In genomic region chr1:234486858-234487830, GRCh38 we compare ENCODE assay signal across 8 cellular contexts. TPM values are rescaled to one million over a fixed set of nuclear protein-coding genes. Genes with fewer than 3 reads are reported as not detected.
DNase-seq lines count a peak whose midpoint lies in the region; ATAC-seq, FAIRE-seq and TF ChIP-seq lines count a peak whose summit lies in the region.

No MANE protein-coding gene starts in this region.

- H3K18ac ChIP-seq in H1 (ENCODE audit: extremely low read depth, low read length) = no peak overlapping the region

- H4K8ac ChIP-seq in H1 (ENCODE audit: extremely low read depth, insufficient read depth, low read length) = no peak overlapping the region

- H2AK5ac ChIP-seq in H1 (ENCODE audit: low read depth, low read length) = no peak overlapping the region

- no peak overlapping the region for H3K23ac ChIP-seq in H1 (ENCODE audit: insufficient read length)

- H3K79me1 ChIP-seq in H1 (ENCODE audit: low read depth, low read length) = no peaks in the 10 kb centered on the region

- no peaks in the 10 kb centered on the region for H3K9me3 ChIP-seq in H1 (ENCODE audit: insufficient read depth in 2 of 2, low read depth in 1 of 2, low read length in 1 of 2)

- no peak overlapping the region; the same call in 1 of the 2 replicates for H2BK15ac ChIP-seq in H1 (ENCODE audit: low read length)

- H4K20me1 ChIP-seq in H1 (replicated peaks in 1 of 2; ENCODE audit: control insufficient read depth in 1 of 2, insufficient read depth in 2 of 2, low read length in 2 of 2) = no peaks in the 10 kb centered on the region

- H2BK120ac ChIP-seq in H1 (replicated peaks; ENCODE audit: low read depth, low read length) = no peak overlapping the region

- H2BK20ac ChIP-seq in H1 (ENCODE audit: low read length) = no peak overlapping the region

- peaks cover 0 to 6% (median 3%) of the 10 kb centered on the region in 4 experiments; a peak in 3 of 7 replicates for H3K4me1 ChIP-seq in H1 (replicated peaks in 1 of 4; ENCODE audit: control insufficient read depth in 3 of 4, insufficient read depth in 4 of 4, low read length in 3 of 4)

- H4K91ac ChIP-seq in H1 (replicated peaks; ENCODE audit: insufficient read length, low read length) = no peak overlapping the region

- H3K36me3 ChIP-seq in H1 (ENCODE audit: control insufficient read depth in 2 of 4, insufficient read depth in 4 of 4, low read length in 3 of 4) = no peaks in the 10 kb centered on the region

- H2BK12ac ChIP-seq in H1 (ENCODE audit: low read depth, low read length) = no peak overlapping the region

- no peak overlapping the region for H3K56ac ChIP-seq in H1 (replicated peaks; ENCODE audit: insufficient read length, low read depth, low read length)

- DNase-seq in D721Med (ENCODE audit: insufficient read length, low spot score) (no peak), SK-MEL-5 (ENCODE audit: low read depth, low spot score) (peak; percentile 66), H1 (ENCODE audit: low read depth in 1 of 2, low spot score in 2 of 2) (no peak), mucosa of gallbladder (ENCODE audit: low spot score) (peak; percentile 61), NCI-H524 treated with DMSO at 0.1 percent for 48 hours (lab: John Stamatoyannopoulos, UW) (no peak)
- DNase-seq in NK-92 treated with Interleukin-12 subunit alpha and Interleukin-12 subunit beta, amount 100 ng/mL, for 24 hours (lab: John Stamatoyannopoulos, UW) = no peak

- CTCF ChIA-PET in H1 (lab: Charles Lee; ENCODE audit: partially characterized antibody) = interaction anchor here (0.5 to 3.6 kb wide), 19 partner anchors 9 to 704 kb away, joined by 3 to 9 read pairs (median 3); no protein-coding TSS in a partner anchor

- H3K23me2 ChIP-seq in H1 (ENCODE audit: low read depth, low read length) = peaks cover 2% of the 10 kb centered on the region; the same call in 1 of the 2 replicates

- H3K4ac ChIP-seq in H1 (replicated peaks; ENCODE audit: insufficient read length, low read depth, low read length) = no peak overlapping the region

- no peak for FAIRE-seq in D721Med (lab: Jason Lieb, UNC)
- FAIRE-seq in H1 (lab: Jason Lieb, UNC) = no peak

- no peak overlapping the region for H4K5ac ChIP-seq in H1 (ENCODE audit: insufficient read length, low read depth, low read length)

- no peaks in the 10 kb centered on the region for H3K79me2 ChIP-seq in H1 (ENCODE audit: control insufficient read depth in 1 of 2, insufficient read depth in 2 of 2, low read length in 2 of 2)

- no peak for TF ChIP-seq EP300 in H1 (IDR thresholded peaks at IDR 0.05; ENCODE audit: borderline replicate concordance in 1 of 2, low read depth in 2 of 2, low read length in 2 of 2)

- no peak for TF ChIP-seq POLR2A in H1 (IDR thresholded peaks at IDR 0.05; ENCODE audit: control extremely low read depth in 1 of 2, low read depth in 2 of 2, low read length in 2 of 2)

- no peak overlapping the region for H3K4me3 ChIP-seq in H1 (ENCODE audit: extremely low read depth in 1 of 4, insufficient read depth in 2 of 4, low read depth in 3 of 4, low read length in 4 of 4)

- H3K27me3 ChIP-seq in H1 (replicated peaks in 1 of 4; ENCODE audit: control insufficient read depth in 3 of 4, extremely low read depth in 1 of 4, insufficient read depth in 3 of 4, low read length in 3 of 4) = peaks cover 0 to 5% (median 4%) of the 10 kb centered on the region in 4 experiments; a peak in 5 of 7 replicates

- H3K4me2 ChIP-seq in H1 (ENCODE audit: insufficient read depth in 1 of 2, low read depth in 2 of 2, low read length in 2 of 2) = no peak overlapping the region

- H3K9ac ChIP-seq in H1 (replicated peaks in 1 of 4; ENCODE audit: extremely low read depth in 1 of 4, low read depth in 3 of 4, low read length in 3 of 4) = no peak overlapping the region

- ATAC-seq in HG03432 (IDR thresholded peaks at IDR 0.05; ENCODE audit: unreplicated experiment) (peak; percentile 47), HG03095 (IDR thresholded peaks at IDR 0.05; ENCODE audit: unreplicated experiment) (no peak)

- no peak overlapping the region for H2BK5ac ChIP-seq in H1 (ENCODE audit: low read depth, low read length)

- peak; percentile 45 to 53 for TF ChIP-seq RAD21 in H1 (IDR thresholded peaks at IDR 0.05 in 1 of 2, conservative IDR thresholded peaks at IDR 0.05 in 1 of 2; ENCODE audit: low read depth in 2 of 2, low read length in 2 of 2)

- in situ Hi-C loops in SK-MEL-5 (cut with HindIII; ENCODE audit: low pct_unique_long_range_greater_than_20kb, low sequenced_read_pairs) = no loop called here

- POLR2A ChIA-PET in H1 (lab: Charles Lee; ENCODE audit: partially characterized antibody) = interaction anchor here (0.6 to 1.1 kb wide), 2 partner anchors 13 to 282 kb away, joined by 3 to 5 read pairs; no protein-coding TSS in a partner anchor

- H3K27ac ChIP-seq in H1 (ENCODE audit: low read depth, low read length) = no peak overlapping the region

- no peak overlapping the region for H2AFZ ChIP-seq in H1 (ENCODE audit: low read length)

- H3K14ac ChIP-seq in H1 (ENCODE audit: insufficient read length) = no peak overlapping the region

- WGBS in H1 (ENCODE audit: extremely low coverage in 1 of 2, insufficient coverage in 1 of 2, insufficient read length in 1 of 2, insufficient replicate concordance in 2 of 2, low coverage in 1 of 2, low lambda C conversion rate in 2 of 2, missing lambda C conversion rate in 1 of 2), 2 experiments = 89% methylated on average over 12 of the region's 12 CpGs; no CpG with 5 or more reads in 1 of the 2 experiments

- TF ChIP-seq CTCF in D721Med (IDR thresholded peaks at IDR 0.05; ENCODE audit: insufficient read depth, missing control alignments) (peak; percentile 73), H1 (IDR thresholded peaks at IDR 0.05; ENCODE audit: control extremely low read depth in 1 of 3, insufficient read depth in 1 of 3, low read depth in 1 of 3, low read length in 3 of 3) (peak in 1 of 3 experiments; percentile 19; a peak in 2 of 4 replicates)

TF ChIP-seq in H1, 55 proteins besides CTCF, POLR2A, EP300 and RAD21:
- TF ChIP-seq MAFK (IDR thresholded peaks at IDR 0.05; ENCODE audit: low read depth, low read length) (no peak), SRF (IDR thresholded peaks at IDR 0.05; ENCODE audit: low read depth, low read length) (no peak)

RNA-seq across cellular contexts. Expression of gene TARBP1, which starts 8.2 kb away (rescaled TPM):
- 39.9 and 42.8 TPM in 2 replicates for total RNA-seq in SK-MEL-5 (2014; rRNA removed; shearing (Covaris generic))
- 17.6 and 39.9 TPM in 2 replicates for polyA plus RNA-seq in SK-MEL-5 (2015; cell fraction: cytosol; rRNA removed)
- polyA plus RNA-seq in SK-MEL-5 (2015; cell fraction: nucleus; rRNA removed) = 199 and 257 TPM in 2 replicates
- 18.6 and 21.9 TPM in 2 replicates for total RNA-seq in H1 (2021; fragmentation: NEBNext Ultra II Directional; extraction: Animal tissue kit (Norgen Biotek cat#: 25700))
- polyA plus RNA-seq in H1 (2011; rRNA removed) = 18.8 and 32.3 TPM in 2 replicates
- polyA plus RNA-seq in H1 (2011; cell fraction: cytosol; rRNA removed) = 30.1 TPM
- 38.3 TPM for polyA plus RNA-seq in H1 (2011; cell fraction: nucleus; rRNA removed)
- 23.6 to 27.0 TPM (median 24.8 TPM) in 4 replicates for polyA plus RNA-seq in H1 (2012, experiment 1 of 2)
- 3.3 TPM for polyA plus RNA-seq in H1 (2012, experiment 2 of 2)
- polyA plus RNA-seq in H1 (2013, experiment 1 of 2) = 10.5 TPM
- polyA plus RNA-seq in H1 (2013, experiment 2 of 2) = 9.7 TPM
- 17.4 and 23.1 TPM in 2 replicates for polyA minus RNA-seq in H1 (2011; rRNA and poly(A)+ RNA removed)
- 9.3 TPM for polyA minus RNA-seq in H1 (2011; cell fraction: cytosol; rRNA and poly(A)+ RNA removed)
- polyA minus RNA-seq in H1 (2011; cell fraction: nucleus; rRNA and poly(A)+ RNA removed) = 22.0 TPM
- total RNA-seq in mucosa of gallbladder = 22.0 TPM

Comparison
In these comparisons a context has a peak if more than half of its experiments do, and no peak if none do; other contexts are left out.
1. DNase-seq: peak in SK-MEL-5 (single experiment) and mucosa of gallbladder (single experiment); none in D721Med (single experiment), H1 (0 of 2), NCI-H524 treated with DMSO at 0.1 percent for 48 hours (single experiment) and NK-92 treated with Interleukin-12 subunit alpha and Interleukin-12 subunit beta, amount 100 ng/mL, for 24 hours (single experiment).